Comparison of ENCODE assay signal across 14 cellular contexts in genomic region chr16:89155851-89156739, GRCh38. TPM values are rescaled to one million over a fixed set of nuclear protein-coding genes. Genes with fewer than 3 reads are reported as not detected.
DNase-seq lines count a peak whose midpoint lies in the region; ATAC-seq and TF ChIP-seq lines count a peak whose summit lies in the region.
"Had no signal": no experiment of that assay in that cellular context is flagged by ENCODE, and none has a peak within 500 bp of the region (broad histone marks: within the 10 kb centered on the region; RNA-seq: fewer than 3 reads in every experiment).

No MANE protein-coding gene starts in this region.

- H3K27ac ChIP-seq in BLaER1 treated with 17β-estradiol and CSF1 and Interleukin-3, amounts not matched to agents 10 nM and 100 nM = peak overlapping the region in 2 of 11 experiments; percentile 10 to 13; a peak in 2 of 22 replicates
- no peak overlapping the region for H3K27ac ChIP-seq in neuronal stem cell (replicated peaks; ENCODE audit: low read length)
- H3K27ac ChIP-seq: ovary had no signal

- TF ChIP-seq POLR2A in lower leg skin (IDR thresholded peaks at IDR 0.05) = no peak

- no peak overlapping the region for H3K4ac ChIP-seq in neuronal stem cell (ENCODE audit: low read length)

- no peak overlapping the region for H2AFZ ChIP-seq in neuronal stem cell (ENCODE audit: low read length)

- peak overlapping the region; percentile 56 for H2AK5ac ChIP-seq in neuronal stem cell (ENCODE audit: low read depth, low read length)

- 0 out of 22 replicates have a peak, but pooled peaks cover 0 to 3% (median 0%) of the 10 kb centered on the region in 11 experiments for H3K9me3 ChIP-seq in BLaER1 treated with 17β-estradiol and CSF1 and Interleukin-3, amounts not matched to agents 10 nM and 100 nM (replicated peaks in 1 of 11)
- H3K9me3 ChIP-seq in neuronal stem cell (replicated peaks in 1 of 2; ENCODE audit: control insufficient read depth in 2 of 2, insufficient read depth in 1 of 2, low read depth in 1 of 2, low read length in 2 of 2) = peaks cover 0 to 9% of the 10 kb centered on the region in 2 donors
- H3K9me3 ChIP-seq: left lung, ovary had no signal

- no peak overlapping the region for H3K14ac ChIP-seq in neuronal stem cell (ENCODE audit: low read length)

- no peak overlapping the region for H4K91ac ChIP-seq in neuronal stem cell (ENCODE audit: low read depth, low read length, poor library complexity)

- no peak for TF ChIP-seq CTCF in lower leg skin (IDR thresholded peaks at IDR 0.05)
- no peak for TF ChIP-seq CTCF in omental fat pad (IDR thresholded peaks at IDR 0.05)

- H3K4me3 ChIP-seq in BLaER1 treated with 17β-estradiol and CSF1 and Interleukin-3, amounts not matched to agents 10 nM and 100 nM = no peak overlapping the region
- no peak overlapping the region for H3K4me3 ChIP-seq in neuronal stem cell (ENCODE audit: low read length in 2 of 2)
- H3K4me3 ChIP-seq in lower leg skin (ENCODE audit: low read depth, poor library complexity, severe bottlenecking) = no peak overlapping the region
- H3K4me3 ChIP-seq: dorsolateral prefrontal cortex, left lung, ovary had no signal

- H3K9ac ChIP-seq in BLaER1 treated with 17β-estradiol and CSF1 and Interleukin-3, amounts not matched to agents 10 nM and 100 nM = peak overlapping the region in 4 of 11 experiments; percentile 12 to 42 (median 25); a peak in 7 of 22 replicates
- peak overlapping the region; percentile 30 for H3K9ac ChIP-seq in neuronal stem cell (ENCODE audit: low read depth, low read length, poor library complexity)

- peak overlapping the region; percentile 25 for H3K18ac ChIP-seq in neuronal stem cell (ENCODE audit: low read length)

- ATAC-seq in omental fat pad (ENCODE audit: low FRiP score) = no peak
- ATAC-seq in activated CD4-positive, CD25-positive, alpha-beta regulatory T cell treated with anti-CD3 and anti-CD28 coated beads, Interleukin-2, amount 50 U/mL, for 24 hours = no peak

- H3K4me1 ChIP-seq in BLaER1 treated with 17β-estradiol and CSF1 and Interleukin-3, amounts not matched to agents 10 nM and 100 nM = peaks cover 41 to 87% (median 75%) of the 10 kb centered on the region in 10 experiments
- H3K4me1 ChIP-seq in neuronal stem cell (ENCODE audit: control insufficient read depth in 2 of 2, insufficient read depth in 1 of 2, low read depth in 1 of 2, low read length in 2 of 2) = no peaks in the 10 kb centered on the region

- DNase-seq in HK-2 (ENCODE audit: unreplicated experiment) = peak; percentile 21
- peak; percentile 33 for DNase-seq in fibroblast of gingiva (ENCODE audit: low read depth)
- no peak for DNase-seq in neuronal stem cell (ENCODE audit: low spot score)
- no peak for DNase-seq in NCI-H510A (lab: John Stamatoyannopoulos, UW)
- DNase-seq in lower leg skin (ENCODE audit: low spot score in 2 of 2) = no peak
- no peak for DNase-seq in omental fat pad (ENCODE audit: low spot score)
- DNase-seq: stimulated activated naive CD4-positive, alpha-beta T cell treated with Interleukin-2 at 50 U/mL for 16 hours had no signal

- no peak overlapping the region for H4K8ac ChIP-seq in neuronal stem cell (ENCODE audit: low read depth, low read length)

- intact Hi-C loops in lower leg skin (cut with DNase I; ENCODE audit: low total_unique reads) = no loop called here

- H3K36me3 ChIP-seq in BLaER1 treated with 17β-estradiol and CSF1 and Interleukin-3, amounts not matched to agents 10 nM and 100 nM = peaks cover 12 to 20% (median 17%) of the 10 kb centered on the region in 11 experiments; a peak in 21 of 22 replicates
- H3K36me3 ChIP-seq in neuronal stem cell (replicated peaks in 1 of 2; ENCODE audit: control insufficient read depth in 2 of 2, insufficient read depth in 2 of 2, low read length in 2 of 2) = peaks cover 2 to 7% of the 10 kb centered on the region in 2 donors
- H3K36me3 ChIP-seq: ovary had no signal

- peak overlapping the region; percentile 41 for H2BK12ac ChIP-seq in neuronal stem cell (ENCODE audit: low read length)

- H3K79me1 ChIP-seq in neuronal stem cell (ENCODE audit: low read depth, low read length) = no peaks in the 10 kb centered on the region

- H2BK15ac ChIP-seq in neuronal stem cell (ENCODE audit: low read length) = no peak overlapping the region

- H2BK5ac ChIP-seq in neuronal stem cell (ENCODE audit: low read length) = peak overlapping the region; percentile 82

- H3K23ac ChIP-seq in neuronal stem cell (ENCODE audit: low read depth, low read length, poor library complexity) = peak overlapping the region; percentile 31

- H3K4me2 ChIP-seq in BLaER1 treated with 17β-estradiol and CSF1 and Interleukin-3, amounts not matched to agents 10 nM and 100 nM = peak overlapping the region; percentile 40 to 82 (median 67); a peak in 21 of 22 replicates
- H3K4me2 ChIP-seq in neuronal stem cell (ENCODE audit: insufficient read depth, low read length, poor library complexity, severe bottlenecking) = no peak overlapping the region

- H2BK120ac ChIP-seq in neuronal stem cell (ENCODE audit: low read depth, low read length) = no peak overlapping the region

- peaks cover 0 to 42% (median 18%) of the 10 kb centered on the region in 11 experiments; a peak in 15 of 22 replicates for H4K20me1 ChIP-seq in BLaER1 treated with 17β-estradiol and CSF1 and Interleukin-3, amounts not matched to agents 10 nM and 100 nM

- peaks cover 0 to 23% (median 0%) of the 10 kb centered on the region in 11 experiments; a peak in 6 of 22 replicates for H3K27me3 ChIP-seq in BLaER1 treated with 17β-estradiol and CSF1 and Interleukin-3, amounts not matched to agents 10 nM and 100 nM
- peaks cover 0 to 2% (median 0%) of the 10 kb centered on the region in 3 experiments for H3K27me3 ChIP-seq in neuronal stem cell (ENCODE audit: control insufficient read depth in 3 of 3, insufficient read depth in 3 of 3, low read depth in 1 of 3, low read length in 3 of 3)
- H3K27me3 ChIP-seq: dorsolateral prefrontal cortex, ovary had no signal

- WGBS in neuronal stem cell (ENCODE audit: extremely low coverage in 2 of 2, insufficient read length in 2 of 2, insufficient replicate concordance in 1 of 2), 2 donors = no CpG with 5 or more reads among the region's 24 CpGs
- WGBS in lower leg skin, 2 donors = 44 to 56% methylated on average over 19 to 22 of the region's 24 CpGs

RNA-seq across cellular contexts. Expression of gene CDH15, which starts 15.5 kb away (rescaled TPM):
- polyA plus RNA-seq in neuronal stem cell (2013, experiment 1 of 2) = 0.03 TPM
- 0.03 TPM for polyA plus RNA-seq in neuronal stem cell (2013, experiment 2 of 2)
- total RNA-seq in lower leg skin = not detected
- not detected for total RNA-seq in omental fat pad
- polyA plus RNA-seq: CD14-positive monocyte had no signal

RNA-seq across cellular contexts. Expression of gene SLC22A31, which starts 44.2 kb away (rescaled TPM):
- 0.67 TPM for polyA plus RNA-seq in neuronal stem cell (2013, experiment 1 of 2)
- 0.97 TPM for polyA plus RNA-seq in neuronal stem cell (2013, experiment 2 of 2)
- total RNA-seq in lower leg skin = 1 to 10 TPM in 3 of 4 donors, under 1 TPM in 1; 0.97 to 2.2 (median 1.7) TPM
- total RNA-seq in omental fat pad = not detected
- total RNA-seq: M059J had no signal
- polyA plus RNA-seq: CD14-positive monocyte had no signal

Comparison
In these comparisons a context has a peak if more than half of its experiments do, and no peak if none do; other contexts are left out.
1. DNase-seq: peak in HK-2 (single experiment) and fibroblast of gingiva (single experiment); none in neuronal stem cell (single experiment), NCI-H510A (single experiment), lower leg skin (0 of 2) and omental fat pad (single experiment).